26 cellular contexts compared by ENCODE assay signal in genomic region chr2:3498783-3499394, GRCh38. TPM values are rescaled to one million over a fixed set of nuclear protein-coding genes. Genes with fewer than 3 reads are reported as not detected.
DNase-seq lines count a peak whose midpoint lies in the region; ATAC-seq and TF ChIP-seq lines count a peak whose summit lies in the region.
"Had no signal": no experiment of that assay in that cellular context is flagged by ENCODE, and none has a peak within 500 bp of the region (broad histone marks: within the 10 kb centered on the region; RNA-seq: fewer than 3 reads in every experiment).

No MANE protein-coding gene starts in this region.

- no peak for ATAC-seq in activated T-helper 17 cell treated with anti-CD3 and anti-CD28 coated beads, Interleukin-2, amount 50 U/mL, for 72 hours (replicated peaks)
- ATAC-seq: HepG2 had no signal

- H3F3A ChIP-seq in MM.1S (ENCODE audit: insufficient read depth, low read length): no peaks in the 10 kb centered on the region

- H3K36me3 ChIP-seq in right atrium auricular region (peaks cover 66% of the 10 kb centered on the region), MM.1S (replicated peaks; ENCODE audit: insufficient read depth, low read length) (no peaks in the 10 kb centered on the region)
- H3K36me3 ChIP-seq: HAP-1 had no signal

- no peaks in the 10 kb centered on the region for H3K9me2 ChIP-seq in MM.1S (replicated peaks; ENCODE audit: insufficient read depth, low read length)

- no peaks in the 10 kb centered on the region for H3K27me3 Mint-ChIP-seq in activated T-helper 17 cell treated with anti-CD3 and anti-CD28 coated beads, Interleukin-2, amount 50 U/mL, for 72 hours
- no peaks in the 10 kb centered on the region for H3K27me3 Mint-ChIP-seq in nephron progenitor cell (ENCODE audit: low read depth, poor library complexity)
- H3K27me3 Mint-ChIP-seq: CD4-positive, CD25-positive, alpha-beta regulatory T cell had no signal

- H3K9ac ChIP-seq in MM.1S (ENCODE audit: low read length): no peak overlapping the region
- H3K9ac ChIP-seq: BLaER1, GM23248 had no signal

- no peak overlapping the region for H3K4me3 Mint-ChIP-seq in activated T-helper 17 cell treated with anti-CD3 and anti-CD28 coated beads, Interleukin-2, amount 50 U/mL, for 72 hours
- no peak overlapping the region for H3K4me3 Mint-ChIP-seq in nephron progenitor cell
- H3K4me3 Mint-ChIP-seq: CD4-positive, CD25-positive, alpha-beta regulatory T cell; HFFc6 had no signal

- intact Hi-C loops in cardiac septum (cut with DNase I): no loop called here

- TF ChIP-seq CTCF in right atrium auricular region (IDR thresholded peaks at IDR 0.05) (no peak), nephron progenitor cell (IDR thresholded peaks at IDR 0.05) (no peak), MM.1S (IDR thresholded peaks at IDR 0.05; ENCODE audit: low read length) (no peak)

- H3K27ac ChIP-seq in right atrium auricular region (no peak overlapping the region), MM.1S (ENCODE audit: low read length) (no peak overlapping the region)
- H3K27ac ChIP-seq: BLaER1, GM23248 had no signal

- peaks cover 80% of the 10 kb centered on the region for H3K36me3 Mint-ChIP-seq in activated T-helper 17 cell treated with anti-CD3 and anti-CD28 coated beads, Interleukin-2, amount 50 U/mL, for 72 hours (ENCODE audit: low read depth)
- peaks cover 47% of the 10 kb centered on the region for H3K36me3 Mint-ChIP-seq in nephron progenitor cell (ENCODE audit: low read depth)

- H3K4me1 Mint-ChIP-seq in activated T-helper 17 cell treated with anti-CD3 and anti-CD28 coated beads, Interleukin-2, amount 50 U/mL, for 72 hours: peaks cover 6% of the 10 kb centered on the region
- H3K4me1 Mint-ChIP-seq in nephron progenitor cell: peaks cover 5% of the 10 kb centered on the region

- H3K27me3 ChIP-seq in right atrium auricular region (no peaks in the 10 kb centered on the region), MM.1S (replicated peaks; ENCODE audit: insufficient read depth, low read length) (no peaks in the 10 kb centered on the region)
- H3K27me3 ChIP-seq: BLaER1 had no signal

- no peak overlapping the region for H3K4me3 ChIP-seq in right atrium auricular region
- no peak overlapping the region for H3K4me3 ChIP-seq in MM.1S (ENCODE audit: low read length)
- H3K4me3 ChIP-seq: BLaER1, GM23248, HAP-1, SK-N-MC had no signal

- H3K9me3 ChIP-seq in right atrium auricular region (no peaks in the 10 kb centered on the region), MM.1S (replicated peaks; ENCODE audit: insufficient read depth, low read length) (no peaks in the 10 kb centered on the region)
- H3K9me3 ChIP-seq: BLaER1, HAP-1 had no signal

- peak overlapping the region; percentile 59 for H3K27ac Mint-ChIP-seq in activated T-helper 17 cell treated with anti-CD3 and anti-CD28 coated beads, Interleukin-2, amount 50 U/mL, for 72 hours
- H3K27ac Mint-ChIP-seq in nephron progenitor cell: peak overlapping the region; percentile 57
- H3K27ac Mint-ChIP-seq: CD4-positive, CD25-positive, alpha-beta regulatory T cell; HFFc6 had no signal

- H3K4me1 ChIP-seq in right atrium auricular region: peaks cover 0 to 9% of the 10 kb centered on the region in 2 donors
- no peaks in the 10 kb centered on the region for H3K4me1 ChIP-seq in MM.1S (ENCODE audit: low read length)
- H3K4me1 ChIP-seq: BLaER1, HAP-1 had no signal

- H3K79me2 ChIP-seq in MM.1S (ENCODE audit: low read length): peaks cover 10% of the 10 kb centered on the region

- DNase-seq in right atrium auricular region (ENCODE audit: low spot score) (peak; percentile 21), cardiac septum (ENCODE audit: low spot score) (no peak), nephron progenitor cell (no peak), MM.1S (no peak), NOMO-1 (lab: John Stamatoyannopoulos, UW; ENCODE audit: unreplicated experiment in 2 of 2) (no peak)
- DNase-seq in stimulated activated CD8-positive, alpha-beta memory T cell treated with anti-CD3 and anti-CD28 coated beads, Interleukin-4, amount 100 ng/mL, for 48 hours: no peak
- DNase-seq: CD4-positive, CD25-positive, alpha-beta regulatory T cell; DMS53; GM23248; HFFc6; KBM-7; NCI-H1105 treated with DMSO at 0.1 percent for 48 hours; NCI-H146; NCI-H1930; NCI-H2107; NCI-H446; NCI-H524 treated with DMSO at 0.1 percent for 48 hours; NCI-H82; NK-92 treated with Interleukin-12 subunit alpha and Interleukin-12 subunit beta, amount 100 ng/mL, for 24 hours; RPMI8226; SHP77 treated with DMSO at 0.1 percent for 48 hours had no signal

- H2AFZ ChIP-seq in MM.1S (ENCODE audit: low read length): no peak overlapping the region
- H2AFZ ChIP-seq: GM23248 had no signal

- no peaks in the 10 kb centered on the region for H3K9me3 Mint-ChIP-seq in activated T-helper 17 cell treated with anti-CD3 and anti-CD28 coated beads, Interleukin-2, amount 50 U/mL, for 72 hours
- no peaks in the 10 kb centered on the region for H3K9me3 Mint-ChIP-seq in nephron progenitor cell
- H3K9me3 Mint-ChIP-seq: CD4-positive, CD25-positive, alpha-beta regulatory T cell; HFFc6 had no signal

- no peak overlapping the region for H3K4me2 ChIP-seq in MM.1S (ENCODE audit: low read depth, low read length)
- H3K4me2 ChIP-seq: BLaER1 had no signal

- H4K20me1 ChIP-seq in MM.1S (ENCODE audit: insufficient read depth, low read length): no peaks in the 10 kb centered on the region
- H4K20me1 ChIP-seq: BLaER1 had no signal

RNA-seq across cellular contexts. Expression of gene ADI1, which starts 20.4 kb away (rescaled TPM):
- total RNA-seq in right atrium auricular region (100 to 1,000 TPM; 130 to 184 TPM), cardiac septum (135 TPM)
- 10 to 100 TPM; 25.8 to 26.0 TPM for total RNA-seq in activated T-helper 17 cell treated with anti-CD3 and anti-CD28 coated beads, Interleukin-2, amount 50 U/mL, for 72 hours

RNA-seq across cellular contexts. Expression of gene RNASEH1, which starts 59.2 kb away (rescaled TPM):
- total RNA-seq in right atrium auricular region (10 to 100 TPM; 16.9 to 18.6 TPM), cardiac septum (21.4 TPM)
- 10 to 100 TPM; 10.3 to 31.7 TPM for total RNA-seq in activated T-helper 17 cell treated with anti-CD3 and anti-CD28 coated beads, Interleukin-2, amount 50 U/mL, for 72 hours
